ENCODE assay signal across 19 cellular contexts in the genomic region with DNA sequence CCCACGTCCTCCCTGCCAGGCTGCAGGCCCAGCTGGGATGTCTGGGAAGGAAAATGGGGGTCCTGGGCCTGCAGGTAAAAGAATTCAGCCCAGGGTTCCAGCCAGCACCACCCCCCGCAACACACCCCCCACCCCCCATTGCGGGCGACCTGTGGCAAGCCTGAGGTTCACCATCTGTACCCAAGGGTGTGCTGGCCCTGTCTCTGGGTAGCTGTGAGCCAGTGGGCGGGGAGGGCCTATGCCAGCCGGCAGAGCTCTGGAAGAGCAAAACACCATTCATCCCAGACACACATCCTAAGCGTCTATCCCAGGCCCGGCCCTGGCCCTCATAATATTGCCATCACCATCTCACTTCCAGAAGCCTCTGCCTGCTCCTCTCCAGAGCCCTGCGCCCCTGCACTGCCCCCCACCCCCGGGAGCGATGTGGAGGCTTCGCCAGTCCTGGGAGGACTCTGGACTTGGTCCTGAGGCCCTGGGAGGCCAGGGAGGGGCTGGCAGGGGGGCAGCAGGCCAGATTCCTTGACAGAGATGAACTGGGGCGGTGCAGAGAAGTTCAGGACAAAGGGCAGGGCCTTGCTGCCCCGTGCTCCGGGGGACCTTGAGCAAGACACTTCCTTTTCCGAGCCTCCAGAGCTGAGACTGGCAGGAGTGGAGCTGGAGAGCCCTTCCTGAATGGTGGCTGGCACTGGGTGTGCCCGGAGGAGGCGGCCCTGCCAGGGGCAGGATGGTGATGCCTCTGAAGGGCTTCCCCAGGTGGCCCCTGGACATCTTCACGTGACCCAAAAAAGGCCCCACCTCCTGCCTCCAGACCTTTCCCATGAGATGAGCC. TPM values are rescaled to one million over a fixed set of nuclear protein-coding genes. Genes with fewer than 3 reads are reported as not detected.
A peak's percentile ranks its signal among the peaks of the same experiment; 100 is the strongest.
DNase-seq lines count a peak whose midpoint lies in the region; FAIRE-seq and TF ChIP-seq lines count a peak whose summit lies in the region.
"Had no signal": no experiment of that assay in that cellular context is flagged by ENCODE, and none has a peak within 500 bp of the region (broad histone marks: within the 10 kb centered on the region; RNA-seq: fewer than 3 reads in every experiment).

No MANE protein-coding gene starts in this region.

- H2BK12ac ChIP-seq in neuronal stem cell (ENCODE audit: low read length): peak overlapping the region; percentile 89

- intact Hi-C loops in kidney (cut with DNase I): no loop called here

- H2BK5ac ChIP-seq in neuronal stem cell (ENCODE audit: low read length): peak overlapping the region; percentile 68

- H3K4ac ChIP-seq in neuronal stem cell (ENCODE audit: low read length): no peak overlapping the region

- H3K4me3 ChIP-seq in Peyer's patch (peak overlapping the region in 2 of 4 donors; percentile 10 to 27), kidney (ENCODE audit: low read length in 2 of 2) (no peak overlapping the region), neuronal stem cell (ENCODE audit: low read length in 2 of 2) (no peak overlapping the region), WERI-Rb-1 (ENCODE audit: low read depth, low read length) (no peak overlapping the region)
- H3K4me3 ChIP-seq: thoracic aorta had no signal

- peak overlapping the region; percentile 90 for H3K18ac ChIP-seq in neuronal stem cell (ENCODE audit: low read length)

- no peak overlapping the region for H3K23ac ChIP-seq in neuronal stem cell (ENCODE audit: low read depth, low read length, poor library complexity)

- H3K27me3 ChIP-seq in Peyer's patch: no peaks in the 10 kb centered on the region
- no peaks in the 10 kb centered on the region for H3K27me3 ChIP-seq in neuronal stem cell (ENCODE audit: control insufficient read depth in 3 of 3, insufficient read depth in 3 of 3, low read depth in 1 of 3, low read length in 3 of 3)
- H3K27me3 ChIP-seq in WERI-Rb-1 (ENCODE audit: insufficient read depth, low read depth, severe bottlenecking): no peaks in the 10 kb centered on the region

- H3K36me3 ChIP-seq in Peyer's patch: no peaks in the 10 kb centered on the region
- no peaks in the 10 kb centered on the region for H3K36me3 ChIP-seq in kidney (ENCODE audit: control insufficient read depth in 1 of 2, insufficient read depth in 2 of 2, low read length in 2 of 2)
- no peaks in the 10 kb centered on the region for H3K36me3 ChIP-seq in neuronal stem cell (replicated peaks in 1 of 2; ENCODE audit: control insufficient read depth in 2 of 2, insufficient read depth in 2 of 2, low read length in 2 of 2)
- no peaks in the 10 kb centered on the region for H3K36me3 ChIP-seq in WERI-Rb-1
- H3K36me3 ChIP-seq: thoracic aorta had no signal

- peak; percentile 52 to 64 for TF ChIP-seq POLR2A in Peyer's patch (IDR thresholded peaks at IDR 0.05)

- H2BK120ac ChIP-seq in neuronal stem cell (ENCODE audit: low read depth, low read length): peak overlapping the region; percentile 62

- peak overlapping the region; percentile 59 for H2AFZ ChIP-seq in neuronal stem cell (ENCODE audit: low read length)

- peaks cover 0 to 52% (median 14%) of the 10 kb centered on the region in 4 donors for H3K4me1 ChIP-seq in Peyer's patch
- H3K4me1 ChIP-seq in kidney (ENCODE audit: control insufficient read depth in 1 of 2, insufficient read depth in 1 of 2, low read depth in 1 of 2, low read length in 2 of 2): peaks cover 6 to 29% of the 10 kb centered on the region in 2 donors
- H3K4me1 ChIP-seq in neuronal stem cell (ENCODE audit: control insufficient read depth in 2 of 2, insufficient read depth in 1 of 2, low read depth in 1 of 2, low read length in 2 of 2): peaks cover 17 to 18% of the 10 kb centered on the region in 2 donors

- peaks cover 4% of the 10 kb centered on the region for H3K79me1 ChIP-seq in neuronal stem cell (ENCODE audit: low read depth, low read length)

- DNase-seq in GF-D8 (lab: John Stamatoyannopoulos, UW): peak; percentile 27
- DNase-seq in Peyer's patch: peak in 2 of 3 donors; percentile 87 to 88
- DNase-seq in kidney: peak; percentile 80
- DNase-seq in neuronal stem cell (ENCODE audit: low spot score): no peak
- no peak for DNase-seq in NCI-H524 treated with DMSO at 0.1 percent for 48 hours (lab: John Stamatoyannopoulos, UW)
- DNase-seq in cerebellar cortex (ENCODE audit: low spot score): no peak
- no peak for DNase-seq in WERI-Rb-1
- no peak for DNase-seq in ecto neural progenitor cell (ENCODE audit: low spot score)
- DNase-seq: activated CD4-positive, CD25-positive, alpha-beta regulatory T cell; activated CD8-positive, alpha-beta memory T cell treated with anti-CD3 and anti-CD28 coated beads for 24 hours; activated naive CD8-positive, alpha-beta T cell treated with anti-CD3 and anti-CD28 coated beads, Interleukin-2, amount 10 ng/mL, durations not matched to agents 7 days and 5 days; effector memory CD4-positive, alpha-beta T cell; GOT3; Karpas-422; NCI-H510A; posterior cingulate gyrus; SHP77 treated with DMSO at 0.1 percent for 48 hours; T-helper 17 cell had no signal

- no peak overlapping the region for H4K8ac ChIP-seq in neuronal stem cell (ENCODE audit: low read depth, low read length)

- FAIRE-seq in kidney (lab: Jason Lieb, UNC): no peak

- no peaks in the 10 kb centered on the region for H3K9me3 ChIP-seq in Peyer's patch
- H3K9me3 ChIP-seq in kidney (ENCODE audit: control insufficient read depth in 1 of 2, low read length in 2 of 2): no peaks in the 10 kb centered on the region
- H3K9me3 ChIP-seq in neuronal stem cell (replicated peaks in 1 of 2; ENCODE audit: control insufficient read depth in 2 of 2, insufficient read depth in 1 of 2, low read depth in 1 of 2, low read length in 2 of 2): peaks cover 0 to 4% of the 10 kb centered on the region in 2 donors
- no peaks in the 10 kb centered on the region for H3K9me3 ChIP-seq in WERI-Rb-1 (ENCODE audit: severe bottlenecking)
- H3K9me3 ChIP-seq: thoracic aorta had no signal

- H3K27ac ChIP-seq in Peyer's patch: peak overlapping the region in 3 of 4 donors; percentile 67 to 94 (median 89)
- peak overlapping the region in 1 of 2 donors; percentile 63 for H3K27ac ChIP-seq in kidney (ENCODE audit: low read depth in 2 of 2, low read length in 2 of 2)
- H3K27ac ChIP-seq in neuronal stem cell (replicated peaks; ENCODE audit: low read length): no peak overlapping the region
- no peak overlapping the region for H3K27ac ChIP-seq in WERI-Rb-1
- H3K27ac ChIP-seq: thoracic aorta had no signal

- WGBS in neuronal stem cell (ENCODE audit: extremely low coverage in 2 of 2, insufficient read length in 2 of 2, insufficient replicate concordance in 1 of 2), 2 donors: no CpG with 5 or more reads among the region's 19 CpGs

- peak overlapping the region; percentile 89 for H3K14ac ChIP-seq in neuronal stem cell (ENCODE audit: low read length)

- H3K4me2 ChIP-seq in neuronal stem cell (ENCODE audit: insufficient read depth, low read length, poor library complexity, severe bottlenecking): no peak overlapping the region

- peak overlapping the region; percentile 75 for H4K91ac ChIP-seq in neuronal stem cell (ENCODE audit: low read depth, low read length, poor library complexity)

- H3K9ac ChIP-seq in kidney (ENCODE audit: low read length in 2 of 2): no peak overlapping the region
- H3K9ac ChIP-seq in neuronal stem cell (ENCODE audit: low read depth, low read length, poor library complexity): peak overlapping the region; percentile 36

- peak overlapping the region; percentile 95 for H2BK15ac ChIP-seq in neuronal stem cell (ENCODE audit: low read length)

- peak in 1 of 6 experiments; percentile 6 for TF ChIP-seq CTCF in Peyer's patch (IDR thresholded peaks at IDR 0.05)
- no peak for TF ChIP-seq CTCF in kidney (IDR thresholded peaks at IDR 0.05; ENCODE audit: borderline replicate concordance, extremely low read depth, insufficient read depth)
- TF ChIP-seq CTCF in WERI-Rb-1 (IDR thresholded peaks at IDR 0.05; ENCODE audit: low read depth, low read length): no peak

- peak overlapping the region; percentile 71 for H2AK5ac ChIP-seq in neuronal stem cell (ENCODE audit: low read depth, low read length)

RNA-seq across cellular contexts. Expression of a gene that starts 8.7 kb away (rescaled TPM):
- 10 to 100 TPM; 61.8 to 99.9 (median 83.4) TPM for total RNA-seq in Peyer's patch
- 55.0 TPM for total RNA-seq in kidney
- 22.5 TPM for polyA plus RNA-seq in kidney (ENCODE audit: insufficient read depth, low read depth, low replicate concordance)
- 136 TPM for polyA plus RNA-seq in neuronal stem cell (2013, experiment 1 of 2)
- 133 TPM for polyA plus RNA-seq in neuronal stem cell (2013, experiment 2 of 2)

Comparison
In these comparisons a context has a peak if more than half of its experiments do, and no peak if none do; other contexts are left out.
1. DNase-seq: peak in GF-D8 (single experiment), Peyer's patch (2 of 3) and kidney (single experiment); none in neuronal stem cell (single experiment), NCI-H524 treated with DMSO at 0.1 percent for 48 hours (single experiment), cerebellar cortex (single experiment), WERI-Rb-1 (single experiment) and ecto neural progenitor cell (single experiment).
2. H3K27ac ChIP-seq: peak in Peyer's patch (3 of 4); none in neuronal stem cell (single experiment) and WERI-Rb-1 (single experiment).